Comparison of ENCODE assay signal across 13 cellular contexts in genomic region chr11:130337281-130338089, GRCh38. TPM values are rescaled to one million over a fixed set of nuclear protein-coding genes. Genes with fewer than 3 reads are reported as not detected.
DNase-seq lines count a peak whose midpoint lies in the region; ATAC-seq and TF ChIP-seq lines count a peak whose summit lies in the region.
"Had no signal": no experiment of that assay in that cellular context is flagged by ENCODE, and none has a peak within 500 bp of the region (broad histone marks: within the 10 kb centered on the region; RNA-seq: fewer than 3 reads in every experiment).

No MANE protein-coding gene starts in this region.

- DNase-seq in GM23338 (ENCODE audit: low spot score) (no peak), PC-3 (no peak), immature natural killer cell (no peak), trophoblast cell (no peak), MG63 (no peak), GOT3 (lab: John Stamatoyannopoulos, UW) (no peak), H4 (ENCODE audit: low spot score) (no peak)
- DNase-seq: 8988T; C1 segment of cervical spinal cord; Calu3; CD4-positive, alpha-beta T cell; DMS79 had no signal

- H3K4me3 ChIP-seq in GM23338 (no peak overlapping the region), PC-3 (ENCODE audit: low read length) (no peak overlapping the region), trophoblast cell (ENCODE audit: low read depth, low read length) (peak overlapping the region; percentile 25), MG63 (no peak overlapping the region)

- no peak overlapping the region for H2BK12ac ChIP-seq in trophoblast cell (ENCODE audit: low read length)

- no peak overlapping the region for H4K91ac ChIP-seq in trophoblast cell (ENCODE audit: low read depth, low read length)

- H3K14ac ChIP-seq in trophoblast cell (ENCODE audit: low read length), result no peak overlapping the region

- H3K9me3 ChIP-seq in PC-3 (ENCODE audit: low read length), result 0 out of 2 replicates have a peak, but pooled peaks cover 8% of the 10 kb centered on the region
- peaks cover 2% of the 10 kb centered on the region for H3K9me3 ChIP-seq in trophoblast cell (ENCODE audit: insufficient read depth, low read depth, low read length)
- H3K9me3 ChIP-seq in MG63, result peaks cover 3% of the 10 kb centered on the region; the same call in 1 of the 2 replicates

- no peaks in the 10 kb centered on the region; the same call in 2 of the 3 replicates for H3K4me1 Mint-ChIP-seq in GM23338
- H3K4me1 Mint-ChIP-seq in immature natural killer cell, result peaks cover 36 to 43% of the 10 kb centered on the region in 2 donors
- H3K4me1 Mint-ChIP-seq: B cell had no signal

- H4K8ac ChIP-seq in trophoblast cell (ENCODE audit: low read depth, low read length), result no peak overlapping the region

- H3K27me3 Mint-ChIP-seq in GM23338 (ENCODE audit: insufficient read depth, low read depth, poor library complexity) (no peaks in the 10 kb centered on the region), immature natural killer cell (ENCODE audit: low read depth in 3 of 3) (peaks cover 3 to 7% (median 6%) of the 10 kb centered on the region in 3 donors)
- H3K27me3 Mint-ChIP-seq: CD4-positive, alpha-beta T cell had no signal

- H3K4me1 ChIP-seq in GM23338 (ENCODE audit: insufficient read depth), result no peaks in the 10 kb centered on the region
- H3K4me1 ChIP-seq in PC-3 (ENCODE audit: insufficient read depth, low read length), result no peaks in the 10 kb centered on the region
- no peaks in the 10 kb centered on the region for H3K4me1 ChIP-seq in trophoblast cell (ENCODE audit: control insufficient read depth in 1 of 2, insufficient read depth in 2 of 2, low read length in 2 of 2)

- H3K9me2 ChIP-seq in GM23338 (ENCODE audit: insufficient read depth) (no peaks in the 10 kb centered on the region), PC-3 (replicated peaks; ENCODE audit: low read length) (no peaks in the 10 kb centered on the region)

- peaks cover 26% of the 10 kb centered on the region; the same call in 2 of the 3 replicates for H3K36me3 Mint-ChIP-seq in GM23338 (ENCODE audit: low read depth)
- peaks cover 4 to 18% (median 12%) of the 10 kb centered on the region in 3 donors for H3K36me3 Mint-ChIP-seq in immature natural killer cell

- H4K12ac ChIP-seq in trophoblast cell (ENCODE audit: low read depth, low read length), result no peak overlapping the region

- H4K20me1 ChIP-seq in GM23338 (replicated peaks; ENCODE audit: insufficient read depth) (no peaks in the 10 kb centered on the region), PC-3 (ENCODE audit: low read length) (no peaks in the 10 kb centered on the region)

- no peak overlapping the region for H2BK5ac ChIP-seq in trophoblast cell (ENCODE audit: low read depth, low read length, poor library complexity)

- BruUV-seq in PC-3 (replicated peaks; lab: Mats Ljungman, UMichigan), result no TSS peak

- H3K79me2 ChIP-seq in GM23338 (replicated peaks; ENCODE audit: insufficient read depth) (no peaks in the 10 kb centered on the region), PC-3 (ENCODE audit: low read length) (no peaks in the 10 kb centered on the region), trophoblast cell (ENCODE audit: control insufficient read depth, insufficient read depth, low read length, poor library complexity) (no peaks in the 10 kb centered on the region)

- H2BK120ac ChIP-seq in trophoblast cell (ENCODE audit: insufficient read depth, low read length, poor library complexity), result no peak overlapping the region

- H3K27ac ChIP-seq in GM23338 (ENCODE audit: low read depth) (no peak overlapping the region), PC-3 (ENCODE audit: low read length) (no peak overlapping the region), trophoblast cell (ENCODE audit: low read depth, low read length) (no peak overlapping the region)

- no peak overlapping the region for H3K27ac Mint-ChIP-seq in GM23338
- peak overlapping the region in 4 of 6 donors; percentile 31 to 80 (median 59) for H3K27ac Mint-ChIP-seq in immature natural killer cell
- H3K27ac Mint-ChIP-seq: B cell; CD4-positive, alpha-beta T cell had no signal

- intact Hi-C loops in PC-3 (cut with micrococcal nuclease), result no loop called here

- H3K9ac ChIP-seq in PC-3 (ENCODE audit: low read length) (no peak overlapping the region), trophoblast cell (ENCODE audit: low read length) (no peak overlapping the region)

- H3F3A ChIP-seq in GM23338 (replicated peaks; ENCODE audit: low read depth) (0 out of 2 replicates have a peak, but pooled peaks cover 4% of the 10 kb centered on the region), PC-3 (ENCODE audit: low read length, unreplicated experiment) (no peaks in the 10 kb centered on the region)

- H3K36me3 ChIP-seq in GM23338 (ENCODE audit: insufficient read depth), result no peaks in the 10 kb centered on the region
- no peaks in the 10 kb centered on the region for H3K36me3 ChIP-seq in PC-3 (ENCODE audit: low read depth, low read length)
- H3K36me3 ChIP-seq in trophoblast cell (ENCODE audit: control insufficient read depth in 1 of 2, insufficient read depth in 2 of 2, low read length in 2 of 2), result no peaks in the 10 kb centered on the region
- no peaks in the 10 kb centered on the region for H3K36me3 ChIP-seq in MG63

- H3K79me1 ChIP-seq in trophoblast cell (ENCODE audit: low read length), result no peaks in the 10 kb centered on the region

- peaks cover 30% of the 10 kb centered on the region for H3K9me3 Mint-ChIP-seq in GM23338
- peaks cover 0 to 6% (median 2%) of the 10 kb centered on the region in 6 donors for H3K9me3 Mint-ChIP-seq in immature natural killer cell

- H2AK5ac ChIP-seq in trophoblast cell (ENCODE audit: low read length), result no peak overlapping the region

- TF ChIP-seq CTCF in GM23338 (conservative IDR thresholded peaks at IDR 0.05; ENCODE audit: low read depth in 2 of 2), result no peak
- TF ChIP-seq CTCF in PC-3 (conservative IDR thresholded peaks at IDR 0.05; ENCODE audit: low read depth, low read length), result no peak

- H2AFZ ChIP-seq in GM23338 (peak overlapping the region; percentile 79), PC-3 (ENCODE audit: low read length) (peak overlapping the region; percentile 56; the same call in 1 of the 2 replicates), trophoblast cell (ENCODE audit: insufficient read depth, low read length, poor library complexity) (no peak overlapping the region)

- CTCF ChIA-PET in PC-3 (lab: Charles Lee), result no interaction called here

- POLR2A ChIA-PET in PC-3 (lab: Charles Lee; ENCODE audit: unreplicated experiment), result interaction anchor here (0.6 kb wide), 1 partner anchor 510 kb away, joined by 4 read pairs; no protein-coding TSS in a partner anchor

- ATAC-seq in GM23338 (no peak), PC-3 (no peak)

- H3K4me2 ChIP-seq in GM23338 (no peak overlapping the region), PC-3 (ENCODE audit: low read length) (no peak overlapping the region), trophoblast cell (ENCODE audit: low read length) (no peak overlapping the region)

- H3K4ac ChIP-seq in trophoblast cell (ENCODE audit: low read depth, low read length), result no peak overlapping the region

- H3K4me3 Mint-ChIP-seq in GM23338, result no peak overlapping the region
- peak overlapping the region in 1 of 5 donors; percentile 33 for H3K4me3 Mint-ChIP-seq in immature natural killer cell
- H3K4me3 Mint-ChIP-seq: B cell; CD4-positive, alpha-beta T cell had no signal

- H3K27me3 ChIP-seq in GM23338 (ENCODE audit: insufficient read depth) (no peaks in the 10 kb centered on the region), PC-3 (ENCODE audit: low read length) (no peaks in the 10 kb centered on the region), trophoblast cell (ENCODE audit: insufficient read depth, low read length) (no peaks in the 10 kb centered on the region), MG63 (no peaks in the 10 kb centered on the region)

- H3K18ac ChIP-seq in trophoblast cell (ENCODE audit: low read length), result no peak overlapping the region

- WGBS in trophoblast cell (ENCODE audit: extremely low coverage, insufficient coverage, insufficient read length), result no CpG with 5 or more reads among the region's 36 CpGs

- no peak overlapping the region for H3K23ac ChIP-seq in trophoblast cell (ENCODE audit: low read length)

TF ChIP-seq in GM23338, 12 proteins besides CTCF, POLR2A, EP300 and RAD21 (continues in another document):
- TF ChIP-seq ETS1 (IDR thresholded peaks at IDR 0.05), result no peak

RNA-seq across cellular contexts. Expression of gene ZBTB44, which starts 22.8 kb away (rescaled TPM):
- 102 and 104 TPM in 2 replicates for total RNA-seq in GM23338 (2014; rRNA removed; shearing (Covaris generic))
- polyA plus RNA-seq in GM23338 (2016; fragmentation: Nextera tagmentation; extraction: Ambion mirVana) (57.9 and 61.2 TPM in 2 replicates), immature natural killer cell (10 to 100 TPM; 10.4 to 14.0 (median 10.7) TPM)
- 27.5 and 28.9 TPM in 2 replicates for total RNA-seq in PC-3 (2014; rRNA removed)
- polyA plus RNA-seq in trophoblast cell (2013), result 12.0 and 12.4 TPM in 2 replicates
- 17.8 and 18.5 TPM in 2 replicates for total RNA-seq in MG63 (2014; rRNA removed; shearing (Covaris generic); ENCODE audit: low replicate concordance)
- 15.3 and 23.8 TPM in 2 replicates for total RNA-seq in H4 (2014; rRNA removed; shearing (Covaris generic))
